24 cellular contexts compared by ENCODE assay signal in genomic region chr10:104035817-104036384, GRCh38. TPM values are rescaled to one million over a fixed set of nuclear protein-coding genes. Genes with fewer than 3 reads are reported as not detected.
DNase-seq lines count a peak whose midpoint lies in the region; ATAC-seq, FAIRE-seq and TF ChIP-seq lines count a peak whose summit lies in the region.
"Had no signal": no experiment of that assay in that cellular context is flagged by ENCODE, and none has a peak within 500 bp of the region (broad histone marks: within the 10 kb centered on the region; RNA-seq: fewer than 3 reads in every experiment).

No MANE protein-coding gene starts in this region.

- TF ChIP-seq CTCF in RWPE2 (IDR thresholded peaks at IDR 0.05; ENCODE audit: poor library complexity, severe bottlenecking) (no peak), left lung (IDR thresholded peaks at IDR 0.05) (no peak), upper lobe of right lung (IDR thresholded peaks at IDR 0.05) (no peak)

- H3K9me3 ChIP-seq in RWPE2 (ENCODE audit: severe bottlenecking), result no peaks in the 10 kb centered on the region
- no peaks in the 10 kb centered on the region for H3K9me3 ChIP-seq in left lung
- no peaks in the 10 kb centered on the region for H3K9me3 ChIP-seq in upper lobe of right lung
- H3K9me3 ChIP-seq: BLaER1 treated with 17β-estradiol and CSF1 and Interleukin-3, amounts not matched to agents 10 nM and 100 nM; prostate gland had no signal

- H3K36me3 ChIP-seq in RWPE2 (ENCODE audit: low read depth) (peaks cover 93% of the 10 kb centered on the region), left lung (peaks cover 0 to 23% of the 10 kb centered on the region in 2 donors), upper lobe of right lung (peaks cover 13% of the 10 kb centered on the region)
- H3K36me3 ChIP-seq: prostate gland had no signal

- no peak overlapping the region for H3K4me3 Mint-ChIP-seq in activated CD8-positive, alpha-beta memory T cell treated with anti-CD3 and anti-CD28 coated beads, Interleukin-2, amount 10 ng/mL, durations not matched to agents 7 days and 5 days
- H3K4me3 Mint-ChIP-seq: activated CD8-positive, alpha-beta T cell treated with anti-CD3 and anti-CD28 coated beads for 36 hours; GM23338; mesothelial cell of epicardium; stimulated activated naive CD8-positive, alpha-beta T cell treated with anti-CD3 and anti-CD28 coated beads, Interleukin-15, Interleukin-2, amounts not matched to agents 100 ng/mL and 50 ng/mL, for 24 hours had no signal

- intact Hi-C loops in left lung (cut with DNase I) (no loop called here), upper lobe of right lung (cut with DNase I) (no loop called here)

- H3K9me3 Mint-ChIP-seq in activated CD8-positive, alpha-beta memory T cell treated with anti-CD3 and anti-CD28 coated beads, Interleukin-2, amount 10 ng/mL, durations not matched to agents 7 days and 5 days (ENCODE audit: low read depth), result no peaks in the 10 kb centered on the region
- H3K9me3 Mint-ChIP-seq: activated CD8-positive, alpha-beta T cell treated with anti-CD3 and anti-CD28 coated beads for 36 hours; activated naive CD4-positive, alpha-beta T cell treated with anti-CD3 and anti-CD28 coated beads, Interleukin-2, amount 50 U/mL, for 72 hours; GM23338; mesothelial cell of epicardium; stimulated activated naive CD8-positive, alpha-beta T cell treated with anti-CD3 and anti-CD28 coated beads, Interleukin-15, Interleukin-2, amounts not matched to agents 100 ng/mL and 50 ng/mL, for 24 hours had no signal

- CTCF ChIA-PET in activated CD8-positive, alpha-beta memory T cell treated with anti-CD3 and anti-CD28 coated beads, Interleukin-2, amount 10 ng/mL, durations not matched to agents 7 days and 5 days (lab: Charles Lee), result no interaction called here

- DNase-seq in activated CD8-positive, alpha-beta memory T cell treated with anti-CD3 and anti-CD28 coated beads, Interleukin-2, amount 10 ng/mL, durations not matched to agents 7 days and 5 days, result peak; percentile 2
- DNase-seq in activated CD8-positive, alpha-beta memory T cell treated with anti-CD3 and anti-CD28 coated beads, Interleukin-2, amount 50 U/mL, for 48 hours, result no peak
- DNase-seq in RWPE2 (ENCODE audit: low spot score) (no peak), left lung (no peak), upper lobe of right lung (no peak), kidney glomerular epithelial cell (lab: John Stamatoyannopoulos, UW) (no peak), islet precursor cell (no peak), RCC 7860 (ENCODE audit: low spot score) (no peak)
- DNase-seq: activated CD8-positive, alpha-beta T cell treated with anti-CD3 and anti-CD28 coated beads for 36 hours; effector CD8-positive, alpha-beta T cell; NCI-H187 treated with DMSO at 0.1 percent for 48 hours; NCI-H345; small intestine had no signal

- H3K27ac ChIP-seq in RWPE2 (ENCODE audit: poor library complexity, severe bottlenecking) (no peak overlapping the region), left lung (no peak overlapping the region), upper lobe of right lung (no peak overlapping the region)
- H3K27ac ChIP-seq: BLaER1 treated with 17β-estradiol and CSF1 and Interleukin-3, amounts not matched to agents 10 nM and 100 nM; prostate gland; SK-N-MC had no signal

- no peaks in the 10 kb centered on the region for H3K27me3 Mint-ChIP-seq in activated CD8-positive, alpha-beta memory T cell treated with anti-CD3 and anti-CD28 coated beads, Interleukin-2, amount 10 ng/mL, durations not matched to agents 7 days and 5 days
- H3K27me3 Mint-ChIP-seq: activated CD8-positive, alpha-beta T cell treated with anti-CD3 and anti-CD28 coated beads for 36 hours; stimulated activated naive CD8-positive, alpha-beta T cell treated with anti-CD3 and anti-CD28 coated beads, Interleukin-15, Interleukin-2, amounts not matched to agents 100 ng/mL and 50 ng/mL, for 24 hours had no signal

- no peak for FAIRE-seq in RCC 7860 (lab: Jason Lieb, UNC)
- FAIRE-seq: D721Med, GM19239, small intestine had no signal

- no peak for ATAC-seq in activated CD8-positive, alpha-beta memory T cell treated with anti-CD3 and anti-CD28 coated beads, Interleukin-2, amount 10 ng/mL, durations not matched to agents 7 days and 5 days
- ATAC-seq in RWPE2 (ENCODE audit: low read depth), result peak; percentile 5; the same call in 1 of the 3 replicates
- ATAC-seq in left lung, result peak; percentile 15
- ATAC-seq in upper lobe of right lung, result peak; percentile 40

- H3K4me3 ChIP-seq in RWPE2 (ENCODE audit: severe bottlenecking), result no peak overlapping the region
- H3K4me3 ChIP-seq in left lung, result no peak overlapping the region
- H3K4me3 ChIP-seq in upper lobe of right lung, result no peak overlapping the region
- H3K4me3 ChIP-seq: BLaER1 treated with 17β-estradiol and CSF1 and Interleukin-3, amounts not matched to agents 10 nM and 100 nM; GM23338; prostate gland; SK-N-MC had no signal

- no peaks in the 10 kb centered on the region for H3K4me1 Mint-ChIP-seq in activated CD8-positive, alpha-beta memory T cell treated with anti-CD3 and anti-CD28 coated beads, Interleukin-2, amount 10 ng/mL, durations not matched to agents 7 days and 5 days
- H3K4me1 Mint-ChIP-seq: mesothelial cell of epicardium had no signal

- peaks cover 2% of the 10 kb centered on the region for H3K36me3 Mint-ChIP-seq in activated CD8-positive, alpha-beta memory T cell treated with anti-CD3 and anti-CD28 coated beads, Interleukin-2, amount 10 ng/mL, durations not matched to agents 7 days and 5 days
- H3K36me3 Mint-ChIP-seq: activated naive CD4-positive, alpha-beta T cell treated with anti-CD3 and anti-CD28 coated beads, Interleukin-2, amount 50 U/mL, for 72 hours had no signal

- H3K4me1 ChIP-seq in RWPE2 (ENCODE audit: insufficient read depth, poor library complexity, severe bottlenecking), result no peaks in the 10 kb centered on the region
- H3K4me1 ChIP-seq in left lung, result peaks cover 0 to 11% of the 10 kb centered on the region in 2 donors
- no peaks in the 10 kb centered on the region for H3K4me1 ChIP-seq in upper lobe of right lung
- H3K4me1 ChIP-seq: BLaER1 treated with 17β-estradiol and CSF1 and Interleukin-3, amounts not matched to agents 10 nM and 100 nM; prostate gland had no signal

- H3K27me3 ChIP-seq in RWPE2 (ENCODE audit: insufficient read depth, poor library complexity, severe bottlenecking) (no peaks in the 10 kb centered on the region), left lung (no peaks in the 10 kb centered on the region), upper lobe of right lung (no peaks in the 10 kb centered on the region)
- H3K27me3 ChIP-seq: BLaER1 treated with 17β-estradiol and CSF1 and Interleukin-3, amounts not matched to agents 10 nM and 100 nM had no signal

- H3K27ac Mint-ChIP-seq in activated CD8-positive, alpha-beta memory T cell treated with anti-CD3 and anti-CD28 coated beads, Interleukin-2, amount 10 ng/mL, durations not matched to agents 7 days and 5 days, result no peak overlapping the region
- H3K27ac Mint-ChIP-seq: activated CD8-positive, alpha-beta T cell treated with anti-CD3 and anti-CD28 coated beads for 36 hours; GM23338; mesothelial cell of epicardium; stimulated activated naive CD8-positive, alpha-beta T cell treated with anti-CD3 and anti-CD28 coated beads, Interleukin-15, Interleukin-2, amounts not matched to agents 100 ng/mL and 50 ng/mL, for 24 hours had no signal

RNA-seq across cellular contexts. Expression of gene COL17A1, which starts 49.8 kb away (rescaled TPM):
- not detected for total RNA-seq in activated CD8-positive, alpha-beta memory T cell treated with anti-CD3 and anti-CD28 coated beads, Interleukin-2, amount 10 ng/mL, durations not matched to agents 7 days and 5 days
- total RNA-seq in left lung (10 to 100 TPM in 1 of 2 donors, 1 to 10 TPM in 1; 2.1 to 43.4 TPM), upper lobe of right lung (1.5 TPM)
- total RNA-seq: A673; activated CD8-positive, alpha-beta T cell treated with anti-CD3 and anti-CD28 coated beads for 36 hours; activated naive CD4-positive, alpha-beta T cell treated with anti-CD3 and anti-CD28 coated beads, Interleukin-2, amount 50 U/mL, for 72 hours; chondrocyte had no signal
